ENCODE assay signal across 16 cellular contexts in the genomic region with DNA sequence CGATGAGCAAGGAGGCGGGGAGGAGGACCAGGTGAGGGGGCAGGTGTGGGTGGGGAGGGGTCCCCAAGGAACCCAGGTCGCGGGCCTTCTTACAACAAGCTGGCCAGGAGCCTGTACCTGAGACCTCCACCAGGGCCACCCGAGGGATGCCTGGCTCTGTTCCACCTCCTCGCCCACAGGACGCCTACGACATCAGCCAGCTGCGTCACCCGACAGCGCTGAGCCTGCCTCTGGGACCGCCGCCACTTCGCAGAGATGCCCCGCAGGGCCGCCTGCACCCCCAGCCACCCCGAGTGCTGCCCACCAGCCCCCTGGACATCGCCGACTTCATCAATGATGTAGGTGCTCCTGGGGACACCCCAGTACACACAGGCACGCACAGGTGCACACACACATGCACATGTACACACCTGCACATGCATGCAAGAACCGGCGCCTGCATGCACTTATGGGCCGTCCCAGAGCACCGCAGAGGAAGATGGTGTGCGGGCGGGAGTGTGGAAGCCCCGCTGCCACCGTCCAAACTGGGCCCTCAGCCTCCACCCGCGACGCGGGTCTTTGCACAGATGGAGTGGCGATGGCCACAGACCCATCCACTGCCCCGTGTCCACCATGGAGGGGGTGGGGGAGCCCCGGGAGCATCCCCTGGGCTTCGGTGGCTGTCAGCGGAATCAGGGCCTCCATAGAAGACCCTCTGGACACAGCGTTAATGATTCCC. TPM values are rescaled to one million over a fixed set of nuclear protein-coding genes. Genes with fewer than 3 reads are reported as not detected.
A peak's percentile ranks its signal among the peaks of the same experiment; 100 is the strongest.
DNase-seq lines count a peak whose midpoint lies in the region; ATAC-seq, FAIRE-seq and TF ChIP-seq lines count a peak whose summit lies in the region.
"Had no signal": no experiment of that assay in that cellular context is flagged by ENCODE, and none has a peak within 500 bp of the region (broad histone marks: within the 10 kb centered on the region; RNA-seq: fewer than 3 reads in every experiment).

No MANE protein-coding gene starts in this region.

- FAIRE-seq in pancreas (lab: Jason Lieb, UNC): no peak

- POLR2A ChIA-PET in activated CD4-positive, alpha-beta T cell treated with anti-CD3 and anti-CD28 coated beads for 36 hours (lab: Charles Lee): interaction anchor here (0.5 to 1.4 kb wide), 2 partner anchors 8 to 786 kb away, joined by 3 to 4 read pairs; no protein-coding TSS in a partner anchor

- H3K9ac ChIP-seq in ES-I3 (ENCODE audit: low read depth, low read length): 0 out of 2 replicates have a peak overlapping the region, but pooled peaks have one; percentile 15

- no peak for ATAC-seq in activated CD4-positive, alpha-beta T cell treated with anti-CD3 and anti-CD28 coated beads for 36 hours
- ATAC-seq in pancreas: peak in 2 of 4 donors; percentile 2 to 3

- no peak overlapping the region for H3K4me3 Mint-ChIP-seq in activated CD4-positive, alpha-beta T cell treated with anti-CD3 and anti-CD28 coated beads for 36 hours
- H3K4me3 Mint-ChIP-seq: type B pancreatic cell had no signal

- no peak for TF ChIP-seq CTCF in pancreas (IDR thresholded peaks at IDR 0.05)

- H3K36me3 ChIP-seq in ES-I3 (ENCODE audit: insufficient read depth, low read length) (no peaks in the 10 kb centered on the region), pancreas (no peaks in the 10 kb centered on the region)
- H3K36me3 ChIP-seq: colonic mucosa, prostate gland, SJSA1 had no signal

- peak; percentile 35 for DNase-seq in activated CD4-positive, alpha-beta T cell treated with anti-CD3 and anti-CD28 coated beads for 36 hours
- DNase-seq in activated CD4-positive, alpha-beta T cell treated with anti-CD3 and anti-CD28 coated beads for 1 hour: no peak
- DNase-seq in ecto neural progenitor cell (ENCODE audit: low spot score) (peak; percentile 52), pancreas (peak in 5 of 6 donors; percentile 27 to 86 (median 59)), NOMO-1 (lab: John Stamatoyannopoulos, UW; ENCODE audit: unreplicated experiment in 2 of 2) (no peak), erythroblast (lab: John Stamatoyannopoulos, UW) (no peak)
- no peak for DNase-seq in effector CD8-positive, alpha-beta T cell (lab: John Stamatoyannopoulos, UW)
- DNase-seq: NCI-H1417 treated with DMSO at 0.1 percent for 48 hours, NCI-H524 had no signal

- H3K27ac Mint-ChIP-seq in activated CD4-positive, alpha-beta T cell treated with anti-CD3 and anti-CD28 coated beads for 36 hours: no peak overlapping the region
- H3K27ac Mint-ChIP-seq: type B pancreatic cell had no signal

- H3K4me3 ChIP-seq in pancreas: no peak overlapping the region
- H3K4me3 ChIP-seq: colonic mucosa, mucosa of descending colon, prostate gland, SJSA1 had no signal

- WGBS in pancreas, 2 donors: 66 to 73% methylated on average over 38 of the region's 38 CpGs

- H3K27me3 ChIP-seq in pancreas: no peaks in the 10 kb centered on the region

- no peaks in the 10 kb centered on the region for H3K27me3 Mint-ChIP-seq in activated CD4-positive, alpha-beta T cell treated with anti-CD3 and anti-CD28 coated beads for 36 hours

- H3K36me3 Mint-ChIP-seq in activated CD4-positive, alpha-beta T cell treated with anti-CD3 and anti-CD28 coated beads for 36 hours (ENCODE audit: low read depth): no peaks in the 10 kb centered on the region
- H3K36me3 Mint-ChIP-seq: type B pancreatic cell had no signal

- no peaks in the 10 kb centered on the region for H3K9me3 ChIP-seq in ES-I3 (ENCODE audit: control insufficient read depth, insufficient read depth, low read length)
- no peaks in the 10 kb centered on the region for H3K9me3 ChIP-seq in pancreas
- H3K9me3 ChIP-seq: colonic mucosa, mucosa of descending colon, prostate gland, SJSA1 had no signal

- no peak overlapping the region for H3K27ac ChIP-seq in pancreas
- H3K27ac ChIP-seq: colonic mucosa, prostate gland, SJSA1, VCaP had no signal

- intact Hi-C loops in activated CD4-positive, alpha-beta T cell treated with anti-CD3 and anti-CD28 coated beads for 36 hours (cut with DNase I, micrococcal nuclease): loop anchor here (1.0 to 5.0 kb wide), 10 partner anchors 8 to 681 kb away; a partner anchor contains a TSS
- intact Hi-C loops in pancreas (cut with DNase I): no loop called here

- no peaks in the 10 kb centered on the region for H3K4me1 ChIP-seq in ES-I3 (ENCODE audit: insufficient read depth, low read length)
- H3K4me1 ChIP-seq in pancreas: peaks cover 0 to 4% (median 0%) of the 10 kb centered on the region in 3 donors
- H3K4me1 ChIP-seq: colonic mucosa, prostate gland had no signal

- no peaks in the 10 kb centered on the region for H3K9me3 Mint-ChIP-seq in activated CD4-positive, alpha-beta T cell treated with anti-CD3 and anti-CD28 coated beads for 36 hours (ENCODE audit: low read depth)
- H3K9me3 Mint-ChIP-seq: type B pancreatic cell had no signal

- H3K4me1 Mint-ChIP-seq in activated CD4-positive, alpha-beta T cell treated with anti-CD3 and anti-CD28 coated beads for 36 hours: no peaks in the 10 kb centered on the region

- CTCF ChIA-PET in activated CD4-positive, alpha-beta T cell treated with anti-CD3 and anti-CD28 coated beads for 36 hours (lab: Charles Lee): no interaction called here

- no peak for TF ChIP-seq POLR2A in erythroblast (IDR thresholded peaks at IDR 0.05; ENCODE audit: low read length)

RNA-seq across cellular contexts. Expression of a gene that starts 6.6 kb away (rescaled TPM):
- 1 to 10 TPM in 1 of 2 experiments, under 1 TPM in 1; 0.49 to 1.3 TPM for total RNA-seq in activated CD4-positive, alpha-beta T cell treated with anti-CD3 and anti-CD28 coated beads for 36 hours
- total RNA-seq in pancreas: 10 to 100 TPM in 4 of 6 donors, 1 to 10 TPM in 1, under 1 TPM in 1; 0.37 to 49.7 (median 39.0) TPM
- polyA plus RNA-seq in pancreas: 100 to 1,000 TPM in 1 of 2 donors, 1 to 10 TPM in 1; 3.8 to 131 TPM
- total RNA-seq: SJSA1 had no signal

RNA-seq across cellular contexts. Expression of a gene that starts 22.2 kb away (rescaled TPM):
- total RNA-seq in activated CD4-positive, alpha-beta T cell treated with anti-CD3 and anti-CD28 coated beads for 36 hours: not detected
- total RNA-seq in pancreas: 1 to 10 TPM in 3 of 6 donors, under 1 TPM in 2, not detected in 1; 0.09 to 2.5 (median 1.1) TPM
- 1 to 10 TPM in 1 of 2 donors, not detected in 1; 1.8 TPM for polyA plus RNA-seq in pancreas
- total RNA-seq: colonic mucosa, mucosa of descending colon had no signal

RNA-seq across cellular contexts. Expression of a gene that starts 23.8 kb away (rescaled TPM):
- 1 to 10 TPM; 4.7 to 5.0 TPM for total RNA-seq in activated CD4-positive, alpha-beta T cell treated with anti-CD3 and anti-CD28 coated beads for 36 hours
- 10 to 100 TPM in 1 of 6 donors, 1 to 10 TPM in 5; 4.9 to 10.3 (median 6.3) TPM for total RNA-seq in pancreas
- polyA plus RNA-seq in pancreas: 1 to 10 TPM; 1.2 to 3.3 TPM

Comparison
In these comparisons a context has a peak if more than half of its experiments do, and no peak if none do; other contexts are left out.
1. DNase-seq: peak in activated CD4-positive, alpha-beta T cell treated with anti-CD3 and anti-CD28 coated beads for 36 hours (single experiment), ecto neural progenitor cell (single experiment) and pancreas (5 of 6); none in activated CD4-positive, alpha-beta T cell treated with anti-CD3 and anti-CD28 coated beads for 1 hour (single experiment), NOMO-1 (0 of 2), erythroblast (0 of 2) and effector CD8-positive, alpha-beta T cell (single experiment).
2. intact Hi-C loops: an anchor here in activated CD4-positive, alpha-beta T cell treated with anti-CD3 and anti-CD28 coated beads for 36 hours (1.0 to 5.0 kb wide); none called in pancreas.